ENCODE assay signal across 12 cellular contexts in the genomic region with DNA sequence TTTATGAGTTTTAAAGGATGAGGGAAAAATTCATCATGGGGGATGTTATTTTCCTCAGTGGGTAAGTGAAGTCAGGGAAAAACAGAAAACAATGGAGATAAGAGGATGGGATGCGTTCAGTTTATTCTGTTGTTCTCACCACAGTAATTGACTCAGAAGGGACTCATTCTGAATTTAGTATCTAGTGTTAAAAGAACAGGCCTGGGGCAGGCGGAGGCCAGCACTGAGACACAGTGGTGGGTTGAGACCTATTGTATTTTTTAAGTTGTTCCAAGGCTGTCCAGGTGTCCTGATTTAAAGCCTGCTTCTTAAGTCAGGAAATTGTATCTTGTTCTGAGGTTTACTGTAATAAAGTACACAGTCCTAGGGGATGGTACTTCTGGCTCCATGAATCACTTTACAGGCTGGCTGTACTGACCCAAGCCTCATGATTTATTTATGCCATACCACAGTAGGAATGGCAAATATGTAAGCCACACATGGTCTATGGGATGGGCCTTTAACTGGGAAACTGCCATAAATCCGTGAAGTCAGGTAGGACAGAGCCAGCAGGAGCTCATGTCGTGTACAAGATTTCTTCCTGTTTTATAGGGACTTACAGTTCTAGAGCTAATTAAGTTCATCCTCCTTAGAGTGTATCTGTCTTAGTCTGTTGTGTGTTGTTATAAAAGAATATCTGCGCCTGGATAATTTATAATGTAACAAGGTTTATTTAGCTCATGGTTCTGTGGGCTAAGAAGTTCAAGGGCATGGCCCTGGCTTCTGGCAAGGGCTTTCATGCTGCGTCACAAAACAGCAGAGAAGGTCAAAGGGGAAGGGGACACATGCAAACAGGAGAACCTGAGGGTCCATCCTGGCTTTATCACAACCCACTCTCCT.
DNase-seq lines count a peak whose midpoint lies in the region; ATAC-seq and TF ChIP-seq lines count a peak whose summit lies in the region.
"Had no signal": no experiment of that assay in that cellular context is flagged by ENCODE, and none has a peak within 500 bp of the region (broad histone marks: within the 10 kb centered on the region; RNA-seq: fewer than 3 reads in every experiment).

No MANE protein-coding gene starts in this region.

- ATAC-seq in GM21723 (IDR thresholded peaks at IDR 0.05; ENCODE audit: unreplicated experiment) (no peak), GM18498 (IDR thresholded peaks at IDR 0.05; ENCODE audit: unreplicated experiment) (no peak), WTC11 (no peak)

- H3K4me1 ChIP-seq in breast epithelium: no peaks in the 10 kb centered on the region

- H3K27me3 Mint-ChIP-seq in MCF 10A (ENCODE audit: insufficient read depth, unreplicated experiment): no peaks in the 10 kb centered on the region
- no peaks in the 10 kb centered on the region for H3K27me3 Mint-ChIP-seq in type B pancreatic cell
- no peaks in the 10 kb centered on the region for H3K27me3 Mint-ChIP-seq in WTC11 (ENCODE audit: low read depth)
- H3K27me3 Mint-ChIP-seq: activated naive CD8-positive, alpha-beta T cell treated with anti-CD3 and anti-CD28 coated beads for 36 hours had no signal

- intact Hi-C loops in MCF 10A (cut with micrococcal nuclease): no loop called here
- intact Hi-C loops in breast epithelium (cut with DNase I; ENCODE audit: low total_unique reads): no loop called here

- no peak overlapping the region for H3K4me3 Mint-ChIP-seq in MCF 10A (ENCODE audit: unreplicated experiment)
- H3K4me3 Mint-ChIP-seq in type B pancreatic cell: peak overlapping the region; percentile 24
- no peak overlapping the region for H3K4me3 Mint-ChIP-seq in WTC11
- H3K4me3 Mint-ChIP-seq: activated naive CD8-positive, alpha-beta T cell treated with anti-CD3 and anti-CD28 coated beads for 36 hours had no signal

- BruUV-seq in MCF 10A (replicated peaks; lab: Mats Ljungman, UMichigan): no TSS peak

- H3K4me3 ChIP-seq in breast epithelium (no peak overlapping the region), astrocyte of the spinal cord (ENCODE audit: low read depth, low read length) (no peak overlapping the region)
- H3K4me3 ChIP-seq: skin epidermis had no signal

- no peaks in the 10 kb centered on the region for H3K36me3 ChIP-seq in breast epithelium

- H3K9me3 Mint-ChIP-seq in MCF 10A (ENCODE audit: unreplicated experiment) (no peaks in the 10 kb centered on the region), type B pancreatic cell (no peaks in the 10 kb centered on the region), WTC11 (no peaks in the 10 kb centered on the region)
- H3K9me3 Mint-ChIP-seq: activated naive CD8-positive, alpha-beta T cell treated with anti-CD3 and anti-CD28 coated beads for 36 hours had no signal

- peaks cover 13% of the 10 kb centered on the region for H3K36me3 Mint-ChIP-seq in MCF 10A (ENCODE audit: insufficient read depth, unreplicated experiment)
- H3K36me3 Mint-ChIP-seq in type B pancreatic cell: peaks cover 27% of the 10 kb centered on the region
- H3K36me3 Mint-ChIP-seq in WTC11: no peaks in the 10 kb centered on the region
- H3K36me3 Mint-ChIP-seq: activated naive CD8-positive, alpha-beta T cell treated with anti-CD3 and anti-CD28 coated beads for 36 hours had no signal

- H3K27ac Mint-ChIP-seq in MCF 10A (ENCODE audit: low read depth, unreplicated experiment) (peak overlapping the region; percentile 21), type B pancreatic cell (peak overlapping the region; percentile 76), WTC11 (no peak overlapping the region)
- H3K27ac Mint-ChIP-seq: activated naive CD8-positive, alpha-beta T cell treated with anti-CD3 and anti-CD28 coated beads for 36 hours had no signal

- in situ Hi-C loops in astrocyte of the spinal cord (cut with HindIII; ENCODE audit: low sequenced_read_pairs): no loop called here

- peaks cover 18% of the 10 kb centered on the region for H3K4me1 Mint-ChIP-seq in MCF 10A (ENCODE audit: insufficient read depth, unreplicated experiment)
- H3K4me1 Mint-ChIP-seq in type B pancreatic cell (ENCODE audit: unreplicated experiment): peaks cover 16% of the 10 kb centered on the region
- H3K4me1 Mint-ChIP-seq in WTC11: peaks cover 10% of the 10 kb centered on the region
- H3K4me1 Mint-ChIP-seq: activated naive CD8-positive, alpha-beta T cell treated with anti-CD3 and anti-CD28 coated beads for 36 hours had no signal

- no peak overlapping the region for H3K27ac ChIP-seq in breast epithelium
- H3K27ac ChIP-seq: skin epidermis had no signal

- no peaks in the 10 kb centered on the region for H3K9me3 ChIP-seq in breast epithelium

- no peaks in the 10 kb centered on the region for H3K27me3 ChIP-seq in breast epithelium

- no peak for TF ChIP-seq POLR2A in breast epithelium (IDR thresholded peaks at IDR 0.05)

- peak; percentile 34 for DNase-seq in MCF 10A (ENCODE audit: unreplicated experiment)
- DNase-seq in breast epithelium (ENCODE audit: low spot score in 2 of 2): no peak
- peak; percentile 87 for DNase-seq in astrocyte of the spinal cord (ENCODE audit: low read depth, low spot score)
- peak; percentile 76 for DNase-seq in kidney glomerular epithelial cell (lab: John Stamatoyannopoulos, UW)
- no peak for DNase-seq in type B pancreatic cell (ENCODE audit: extremely low spot score, unreplicated experiment)
- no peak for DNase-seq in WTC11 (ENCODE audit: low spot score)
- DNase-seq: activated naive CD8-positive, alpha-beta T cell treated with anti-CD3 and anti-CD28 coated beads for 36 hours; NCI-H524; substantia nigra had no signal

- TF ChIP-seq CTCF in MCF 10A (IDR thresholded peaks at IDR 0.05; ENCODE audit: unreplicated experiment) (no peak), breast epithelium (IDR thresholded peaks at IDR 0.05) (no peak), astrocyte of the spinal cord (IDR thresholded peaks at IDR 0.05; ENCODE audit: low read depth, low read length) (no peak), type B pancreatic cell (conservative IDR thresholded peaks at IDR 0.05) (no peak), WTC11 (IDR thresholded peaks at IDR 0.05) (no peak)

- POLR2A ChIA-PET in MCF 10A (lab: Yijun Ruan, JAX) (no interaction called here), WTC11 (lab: Charles Lee) (interaction anchor here (0.7 kb wide), 1 partner anchor 366 kb away, joined by 5 read pairs; no protein-coding TSS in a partner anchor)

- CTCF ChIA-PET in MCF 10A (lab: Yijun Ruan, JAX) (no interaction called here), WTC11 (lab: Charles Lee) (interaction anchor here (0.7 to 1.1 kb wide), 2 partner anchors 232 to 279 kb away, joined by 3 read pairs; partner anchors contain the start of gene WNT5B)

TF ChIP-seq in WTC11, 78 proteins besides CTCF, POLR2A, EP300 and RAD21:
- TF ChIP-seq E2F5 (CRISPR knock-in tag; IDR thresholded peaks at IDR 0.05) (no peak), PRRX2 (CRISPR knock-in tag; IDR thresholded peaks at IDR 0.05) (no peak), KAT7 (CRISPR knock-in tag; IDR thresholded peaks at IDR 0.05; ENCODE audit: borderline replicate concordance) (no peak), TEAD1 (CRISPR knock-in tag; IDR thresholded peaks at IDR 0.05) (no peak)

Comparison
In these comparisons a context has a peak if more than half of its experiments do, and no peak if none do; other contexts are left out.
1. DNase-seq: peak in MCF 10A (single experiment), astrocyte of the spinal cord (single experiment) and kidney glomerular epithelial cell (single experiment); none in breast epithelium (0 of 2), type B pancreatic cell (single experiment) and WTC11 (single experiment).